Comparison of ENCODE assay signal across 10 cellular contexts in genomic region chr2:56444339-56444738, GRCh38.
A peak's percentile ranks its signal among the peaks of the same experiment; 100 is the strongest.
DNase-seq lines count a peak whose midpoint lies in the region; ATAC-seq, FAIRE-seq and TF ChIP-seq lines count a peak whose summit lies in the region.
"Had no signal": no experiment of that assay in that cellular context is flagged by ENCODE, and none has a peak within 500 bp of the region (broad histone marks: within the 10 kb centered on the region; RNA-seq: fewer than 3 reads in every experiment).

No MANE protein-coding gene starts in this region.

- DNase-seq in A172 (ENCODE audit: low spot score) (peak; percentile 47), HEK293T (ENCODE audit: extremely low spot score) (peak; percentile 55), NCI-H526 (lab: John Stamatoyannopoulos, UW) (peak; percentile 24 to 62), glomerular visceral epithelial cell (ENCODE audit: extremely low spot score) (peak; percentile 45), C1 segment of cervical spinal cord (lab: John Stamatoyannopoulos, UW) (no peak), frontal cortex (ENCODE audit: low spot score in 2 of 2) (no peak)
- DNase-seq in activated CD4-positive, CD25-positive, alpha-beta regulatory T cell treated with anti-CD3 and anti-CD28 coated beads, Interleukin-2, amount 50 U/mL, for 72 hours: no peak
- DNase-seq: T1000, trophoblast cell had no signal

- POLR2A ChIA-PET in HEK293T (lab: Yijun Ruan, JAX): no interaction called here

- FAIRE-seq in frontal cortex (lab: Jason Lieb, UNC): no peak

- CTCF ChIA-PET in HEK293T (lab: Yijun Ruan, JAX): no interaction called here

- no peak for ATAC-seq in GM18519 (IDR thresholded peaks at IDR 0.05; ENCODE audit: low FRiP score, unreplicated experiment)

TF ChIP-seq in HEK293T, 16 proteins besides CTCF, POLR2A, EP300 and RAD21:
- no peak for TF ChIP-seq ZNF384 (IDR thresholded peaks at IDR 0.05)
- TF ChIP-seq FOXA1 (IDR thresholded peaks at IDR 0.05): no peak
- no peak for TF ChIP-seq ELF4 (IDR thresholded peaks at IDR 0.05)

Comparison
In these comparisons a context has a peak if more than half of its experiments do, and no peak if none do; other contexts are left out.
1. DNase-seq: peak in A172 (single experiment), HEK293T (single experiment), NCI-H526 (2 of 2) and glomerular visceral epithelial cell (single experiment); none in C1 segment of cervical spinal cord (0 of 14), frontal cortex (0 of 2) and activated CD4-positive, CD25-positive, alpha-beta regulatory T cell treated with anti-CD3 and anti-CD28 coated beads, Interleukin-2, amount 50 U/mL, for 72 hours (single experiment).